In the genomic region with DNA sequence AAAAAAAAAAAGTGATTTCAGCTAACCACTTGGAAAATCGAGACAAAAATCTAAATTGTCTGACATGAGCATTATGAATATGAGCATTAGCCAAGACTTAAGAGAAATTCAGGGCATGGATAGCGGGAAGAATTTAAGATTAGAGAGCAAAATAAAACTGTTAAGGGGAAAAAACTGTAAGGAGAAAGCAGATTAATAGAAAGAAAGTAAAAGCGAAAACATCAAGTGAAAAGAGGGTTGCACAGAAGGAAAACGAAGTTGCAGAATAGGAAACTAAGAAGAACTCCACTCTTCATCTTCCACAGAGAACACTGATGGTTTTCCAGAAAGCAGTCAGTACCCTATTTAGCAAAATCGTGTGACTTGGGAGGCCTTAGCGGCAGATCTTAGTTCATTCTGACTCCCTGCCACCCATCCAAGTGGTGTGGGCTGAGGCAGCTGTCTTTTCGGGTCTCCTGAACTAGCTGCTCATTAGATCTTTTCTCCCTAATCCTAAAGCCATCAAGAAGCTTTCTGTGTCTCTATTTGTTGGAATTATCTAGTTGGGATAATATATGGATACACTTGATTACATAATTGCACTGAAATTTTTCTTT, we compare ENCODE assay signal across 22 cellular contexts.
"Had no signal": no experiment of that assay in that cellular context is flagged by ENCODE, and none has a peak within 500 bp of the region (broad histone marks: within the 10 kb centered on the region; RNA-seq: fewer than 3 reads in every experiment).

No MANE protein-coding gene starts in this region.

- H3K36me3 ChIP-seq: right lobe of liver, uterus had no signal

- DNase-seq: activated CD4-positive, alpha-beta T cell treated with anti-CD3 and anti-CD28 coated beads for 1 hour; activated CD4-positive, alpha-beta T cell treated with anti-CD3 and anti-CD28 coated beads, Interleukin-2, amount 50 U/mL, for 1 hour; activated CD8-positive, alpha-beta T cell treated with anti-CD3 and anti-CD28 coated beads, Interleukin-2, amount 10 ng/mL, durations not matched to agents 7 days and 5 days; activated naive CD4-positive, alpha-beta T cell treated with Interleukin-2 at 50 U/mL for 16 hours; activated naive CD8-positive, alpha-beta T cell treated with anti-CD3 and anti-CD28 coated beads, Interleukin-2, amount 10 ng/mL, durations not matched to agents 7 days and 5 days; effector CD4-positive, alpha-beta T cell; foreskin fibroblast; islet precursor cell; left cardiac atrium; mesendoderm; naive B cell; right lobe of liver; stimulated activated CD4-positive, alpha-beta T cell treated with anti-CD3 and anti-CD28 coated beads, Interleukin-1b, Interleukin-23, amount 100 ng/mL, for 48 hours; stimulated activated naive CD8-positive, alpha-beta T cell treated with anti-CD3 and anti-CD28 coated beads, Interleukin-15, amount 100 ng/mL, for 72 hours; SW 1271; T-helper 2 cell; trophoblast cell; uterus had no signal

- H3K27ac Mint-ChIP-seq: activated CD8-positive, alpha-beta T cell treated with anti-CD3 and anti-CD28 coated beads, Interleukin-2, amount 10 ng/mL, durations not matched to agents 7 days and 5 days; activated naive CD8-positive, alpha-beta T cell treated with anti-CD3 and anti-CD28 coated beads, Interleukin-2, amount 10 ng/mL, durations not matched to agents 7 days and 5 days; stimulated activated naive CD8-positive, alpha-beta T cell treated with anti-CD3 and anti-CD28 coated beads, Interleukin-15, amount 100 ng/mL, for 72 hours had no signal

- H3K4me3 Mint-ChIP-seq: activated CD8-positive, alpha-beta T cell treated with anti-CD3 and anti-CD28 coated beads, Interleukin-2, amount 10 ng/mL, durations not matched to agents 7 days and 5 days; activated naive CD8-positive, alpha-beta T cell treated with anti-CD3 and anti-CD28 coated beads, Interleukin-2, amount 10 ng/mL, durations not matched to agents 7 days and 5 days; naive B cell; stimulated activated naive CD8-positive, alpha-beta T cell treated with anti-CD3 and anti-CD28 coated beads, Interleukin-15, amount 100 ng/mL, for 72 hours had no signal

- H3K9me3 Mint-ChIP-seq: activated naive CD8-positive, alpha-beta T cell treated with anti-CD3 and anti-CD28 coated beads, Interleukin-2, amount 10 ng/mL, durations not matched to agents 7 days and 5 days had no signal

- H3K4me1 ChIP-seq: uterus had no signal

- H3K9me3 ChIP-seq: right lobe of liver, uterus had no signal

- H3K4me3 ChIP-seq: right lobe of liver, skin epidermis, uterus had no signal

- ATAC-seq: activated CD8-positive, alpha-beta T cell treated with anti-CD3 and anti-CD28 coated beads, Interleukin-2, amount 10 ng/mL, durations not matched to agents 7 days and 5 days; left cardiac atrium; right lobe of liver; stimulated activated naive CD8-positive, alpha-beta T cell treated with anti-CD3 and anti-CD28 coated beads, Interleukin-15, amount 100 ng/mL, for 72 hours had no signal

- H3K27me3 ChIP-seq: uterus had no signal

- H3K27ac ChIP-seq: parathyroid adenoma, right lobe of liver, skin epidermis, uterus had no signal

- FAIRE-seq: endometrium, TTC549 had no signal
